Comparison of ENCODE assay signal across 11 cellular contexts in the genomic region with DNA sequence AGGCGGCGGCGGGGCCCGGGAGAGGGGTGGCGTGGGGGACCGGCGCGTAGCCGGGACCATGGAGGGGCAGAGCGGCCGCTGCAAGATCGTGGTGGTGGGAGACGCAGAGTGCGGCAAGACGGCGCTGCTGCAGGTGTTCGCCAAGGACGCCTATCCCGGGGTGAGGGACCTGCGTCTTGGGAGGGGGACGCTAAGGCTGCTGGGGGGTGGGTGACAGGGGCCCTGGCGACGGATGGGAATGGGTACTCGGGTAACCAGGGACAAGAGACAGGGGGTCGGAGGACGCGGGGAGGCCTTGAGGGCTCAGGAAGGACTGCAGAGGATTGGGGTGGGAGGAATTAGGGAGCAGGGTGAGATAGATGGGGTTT. TPM values are rescaled to one million over a fixed set of nuclear protein-coding genes. Genes with fewer than 3 reads are reported as not detected.
DNase-seq lines count a peak whose midpoint lies in the region; ATAC-seq lines count a peak whose summit lies in the region.
"Had no signal": no experiment of that assay in that cellular context is flagged by ENCODE, and none has a peak within 500 bp of the region (broad histone marks: within the 10 kb centered on the region; RNA-seq: fewer than 3 reads in every experiment).

No MANE protein-coding gene starts in this region.

- H3K9me3 ChIP-seq in iPS-15b (ENCODE audit: control insufficient read depth, insufficient read depth, low read length), result no peaks in the 10 kb centered on the region

- intact Hi-C loops in activated CD4-positive, alpha-beta T cell treated with anti-CD3 and anti-CD28 coated beads for 36 hours (cut with DNase I, micrococcal nuclease), result loop anchor here in 1 of 2 experiments (2.0 kb wide), 1 partner anchor 364 kb away; no protein-coding TSS in a partner anchor

- H3K27ac ChIP-seq in substantia nigra (ENCODE audit: low read depth, low read length, poor library complexity, severe bottlenecking), result peak overlapping the region; percentile 63

- H3K27ac Mint-ChIP-seq in activated CD4-positive, alpha-beta T cell treated with anti-CD3 and anti-CD28 coated beads for 36 hours, result no peak overlapping the region
- H3K27ac Mint-ChIP-seq in activated naive CD8-positive, alpha-beta T cell treated with anti-CD3 and anti-CD28 coated beads for 36 hours, result no peak overlapping the region

- peak; percentile 0 for ATAC-seq in activated CD4-positive, alpha-beta T cell treated with anti-CD3 and anti-CD28 coated beads for 36 hours

- peak overlapping the region; percentile 69 for H3K4me3 ChIP-seq in iPS-15b (ENCODE audit: low read depth, low read length)

- no peaks in the 10 kb centered on the region for H3K9me3 Mint-ChIP-seq in activated CD4-positive, alpha-beta T cell treated with anti-CD3 and anti-CD28 coated beads for 36 hours (ENCODE audit: low read depth)
- no peaks in the 10 kb centered on the region for H3K9me3 Mint-ChIP-seq in activated naive CD8-positive, alpha-beta T cell treated with anti-CD3 and anti-CD28 coated beads for 36 hours

- H3K36me3 Mint-ChIP-seq in activated CD4-positive, alpha-beta T cell treated with anti-CD3 and anti-CD28 coated beads for 36 hours (ENCODE audit: low read depth), result no peaks in the 10 kb centered on the region
- H3K36me3 Mint-ChIP-seq in activated naive CD8-positive, alpha-beta T cell treated with anti-CD3 and anti-CD28 coated beads for 36 hours, result no peaks in the 10 kb centered on the region

- H3K9ac ChIP-seq in iPS-15b (ENCODE audit: low read depth, low read length), result peak overlapping the region; percentile 1

- H3K27me3 Mint-ChIP-seq in activated CD4-positive, alpha-beta T cell treated with anti-CD3 and anti-CD28 coated beads for 36 hours, result no peaks in the 10 kb centered on the region
- peaks cover 8% of the 10 kb centered on the region for H3K27me3 Mint-ChIP-seq in activated naive CD8-positive, alpha-beta T cell treated with anti-CD3 and anti-CD28 coated beads for 36 hours

- CTCF ChIA-PET in activated CD4-positive, alpha-beta T cell treated with anti-CD3 and anti-CD28 coated beads for 36 hours (lab: Charles Lee), result interaction anchor here (0.6 to 1.7 kb wide), 2 partner anchors 27 to 144 kb away, joined by 3 to 14 read pairs; a partner anchor contains a TSS

- no peaks in the 10 kb centered on the region for H3K27me3 ChIP-seq in iPS-15b (ENCODE audit: control insufficient read depth, insufficient read depth, low read length)

- H3K4me1 Mint-ChIP-seq in activated CD4-positive, alpha-beta T cell treated with anti-CD3 and anti-CD28 coated beads for 36 hours, result peaks cover 20% of the 10 kb centered on the region
- H3K4me1 Mint-ChIP-seq in activated naive CD8-positive, alpha-beta T cell treated with anti-CD3 and anti-CD28 coated beads for 36 hours, result peaks cover 21% of the 10 kb centered on the region

- no peak for DNase-seq in activated CD4-positive, alpha-beta T cell treated with anti-CD3 and anti-CD28 coated beads for 36 hours
- DNase-seq in activated CD4-positive, alpha-beta T cell treated with anti-CD3 and anti-CD28 coated beads, Interleukin-2, amount 50 U/mL, for 48 hours, result no peak
- DNase-seq in activated naive CD8-positive, alpha-beta T cell treated with anti-CD3 and anti-CD28 coated beads for 36 hours, result no peak
- DNase-seq in substantia nigra (lab: John Stamatoyannopoulos, UW) (peak in 1 of 49 donors; percentile 43), NCI-H345 (lab: John Stamatoyannopoulos, UW) (no peak), middle frontal gyrus (ENCODE audit: extremely low spot score, low spot score) (no peak)
- no peak for DNase-seq in stimulated activated naive CD4-positive, alpha-beta T cell (lab: John Stamatoyannopoulos, UW)
- DNase-seq: amniotic stem cell, NCI-H524 treated with DMSO at 0.1 percent for 48 hours had no signal

- POLR2A ChIA-PET in activated CD4-positive, alpha-beta T cell treated with anti-CD3 and anti-CD28 coated beads for 36 hours (lab: Charles Lee), result interaction anchor here (1.4 kb wide), 1 partner anchor 291 kb away, joined by 9 read pairs; no protein-coding TSS in a partner anchor

- H3K36me3 ChIP-seq in iPS-15b (ENCODE audit: control insufficient read depth, insufficient read depth, low read length), result peaks cover 19% of the 10 kb centered on the region

- H3K4me3 Mint-ChIP-seq in activated CD4-positive, alpha-beta T cell treated with anti-CD3 and anti-CD28 coated beads for 36 hours, result peak overlapping the region; percentile 61
- H3K4me3 Mint-ChIP-seq in activated naive CD8-positive, alpha-beta T cell treated with anti-CD3 and anti-CD28 coated beads for 36 hours, result peak overlapping the region; percentile 65

- H3K4me1 ChIP-seq in iPS-15b (ENCODE audit: control insufficient read depth, insufficient read depth, low read length), result peaks cover 13% of the 10 kb centered on the region

RNA-seq across cellular contexts. Expression of a gene that starts 0.2 kb away (rescaled TPM):
- under 1 TPM; 0.05 to 0.16 TPM for total RNA-seq in activated CD4-positive, alpha-beta T cell treated with anti-CD3 and anti-CD28 coated beads for 36 hours
- not detected for total RNA-seq in activated naive CD8-positive, alpha-beta T cell treated with anti-CD3 and anti-CD28 coated beads for 36 hours
- total RNA-seq: H4 had no signal

RNA-seq across cellular contexts. Expression of a gene that starts 3.1 kb away (rescaled TPM):
- 10 to 100 TPM; 26.1 to 35.0 TPM for total RNA-seq in activated CD4-positive, alpha-beta T cell treated with anti-CD3 and anti-CD28 coated beads for 36 hours
- total RNA-seq in activated naive CD8-positive, alpha-beta T cell treated with anti-CD3 and anti-CD28 coated beads for 36 hours, result 10 to 100 TPM; 20.8 to 23.0 TPM

RNA-seq across cellular contexts. Expression of a gene that starts 18.7 kb away (rescaled TPM):
- total RNA-seq in activated CD4-positive, alpha-beta T cell treated with anti-CD3 and anti-CD28 coated beads for 36 hours, result 10 to 100 TPM; 65.3 to 68.1 TPM
- 10 to 100 TPM; 43.8 to 49.5 TPM for total RNA-seq in activated naive CD8-positive, alpha-beta T cell treated with anti-CD3 and anti-CD28 coated beads for 36 hours

RNA-seq across cellular contexts. Expression of a gene that starts 27.1 kb away (rescaled TPM):
- total RNA-seq in activated CD4-positive, alpha-beta T cell treated with anti-CD3 and anti-CD28 coated beads for 36 hours, result 1,000 to 10,000 TPM; 1,703 to 2,161 TPM
- total RNA-seq in activated naive CD8-positive, alpha-beta T cell treated with anti-CD3 and anti-CD28 coated beads for 36 hours, result 1,000 to 10,000 TPM; 1,508 to 1,555 TPM

RNA-seq across cellular contexts. Expression of a gene that starts 44.9 kb away (rescaled TPM):
- total RNA-seq in activated CD4-positive, alpha-beta T cell treated with anti-CD3 and anti-CD28 coated beads for 36 hours, result 10 to 100 TPM; 12.3 to 12.5 TPM
- 10 to 100 TPM in 1 of 2 experiments, 1 to 10 TPM in 1; 9.6 to 10.2 TPM for total RNA-seq in activated naive CD8-positive, alpha-beta T cell treated with anti-CD3 and anti-CD28 coated beads for 36 hours
